ENCODE assay signal across 8 cellular contexts in the genomic region with DNA sequence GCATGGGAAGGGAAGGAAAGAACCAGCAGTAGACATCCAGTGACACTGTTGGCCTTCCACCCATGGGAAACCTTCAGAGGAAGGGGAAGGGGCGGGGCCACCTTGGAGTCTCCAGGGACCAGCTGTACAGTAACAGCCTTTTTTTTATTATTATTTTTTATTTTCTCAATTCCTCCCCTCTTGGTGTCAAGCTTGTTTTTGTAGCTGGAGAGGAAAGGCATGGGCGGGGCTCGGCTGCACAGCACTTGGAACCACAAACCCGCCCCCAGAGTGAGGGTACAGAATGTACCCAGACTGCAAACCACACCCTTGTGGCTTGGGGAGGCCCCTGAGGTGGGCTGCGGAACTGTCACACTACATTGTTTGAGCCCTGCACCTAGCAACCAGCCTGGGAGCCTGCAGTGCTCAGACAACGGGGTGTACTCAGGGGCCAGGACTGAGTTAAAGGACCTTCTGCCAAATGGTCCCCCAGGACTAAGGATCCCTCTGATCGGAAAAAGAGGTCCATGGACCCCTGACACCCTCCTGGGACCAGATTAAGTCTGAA. TPM values are rescaled to one million over a fixed set of nuclear protein-coding genes. Genes with fewer than 3 reads are reported as not detected.
A peak's percentile ranks its signal among the peaks of the same experiment; 100 is the strongest.
DNase-seq lines count a peak whose midpoint lies in the region; ATAC-seq and TF ChIP-seq lines count a peak whose summit lies in the region.

No MANE protein-coding gene starts in this region.

- CTCF ChIA-PET in PC-9 (lab: Charles Lee) = interaction anchor here (0.7 to 2.9 kb wide), 5 partner anchors 19 to 104 kb away, joined by 4 to 21 read pairs (median 19); partner anchors contain the start of genes NCBP2L and TSC22D3

- H4K20me1 ChIP-seq in PC-9 (ENCODE audit: insufficient read depth) = no peaks in the 10 kb centered on the region

- H3K9me2 ChIP-seq in PC-9 (ENCODE audit: insufficient read depth) = no peaks in the 10 kb centered on the region

- H3K4me3 Mint-ChIP-seq in activated T-helper 1 cell treated with anti-CD3 and anti-CD28 coated beads, Interleukin-12 subunit alpha, Interleukin-12 subunit beta, Interleukin-2, Interleukin-4 antibody, amounts not matched to agents 30 ng/mL and 10 ng/mL and 1 ng/mL, durations not matched to agents 14 hours and 24 hours and 36 hours = peak overlapping the region; percentile 91
- H3K4me3 Mint-ChIP-seq in glutamatergic neuron (ENCODE audit: unreplicated experiment) = no peak overlapping the region

- H3K4me1 ChIP-seq in PC-9 (replicated peaks; ENCODE audit: insufficient read depth) = peaks cover 49% of the 10 kb centered on the region

- H3K9me3 ChIP-seq in PC-9 (ENCODE audit: insufficient read depth, low read depth) = no peaks in the 10 kb centered on the region

- BruUV-seq in PC-9 (replicated peaks; lab: Mats Ljungman, UMichigan) = no TSS peak

- H3K79me2 ChIP-seq in PC-9 (ENCODE audit: low read depth) = peaks cover 19% of the 10 kb centered on the region

- intact Hi-C loops in PC-9 (cut with micrococcal nuclease; ENCODE audit: unreplicated experiment) = loop anchor here (1.0 kb wide), 2 partner anchors 43 to 101 kb away; partner anchors contain the start of gene TSC22D3
- intact Hi-C loops in activated T-helper 1 cell treated with anti-CD3 and anti-CD28 coated beads, Interleukin-12 subunit alpha, Interleukin-12 subunit beta, Interleukin-2, Interleukin-4 antibody, amounts not matched to agents 30 ng/mL and 10 ng/mL and 1 ng/mL, durations not matched to agents 14 hours and 24 hours and 36 hours (cut with micrococcal nuclease) = loop anchor here (1.0 to 5.0 kb wide), 8 partner anchors 15 to 220 kb away; partner anchors contain the start of genes MID2, NCBP2L and PRPS1

- H3K27ac ChIP-seq in PC-9 = no peak overlapping the region

- H3F3A ChIP-seq in PC-9 (ENCODE audit: insufficient read depth, low read depth) = peaks cover 25% of the 10 kb centered on the region

- ATAC-seq in GM18520 (IDR thresholded peaks at IDR 0.05; ENCODE audit: unreplicated experiment) (peak; percentile 93), HG02938 (IDR thresholded peaks at IDR 0.05; ENCODE audit: unreplicated experiment) (peak; percentile 83)

- no peak overlapping the region for H2AFZ ChIP-seq in PC-9

- H3K36me3 Mint-ChIP-seq in activated T-helper 1 cell treated with anti-CD3 and anti-CD28 coated beads, Interleukin-12 subunit alpha, Interleukin-12 subunit beta, Interleukin-2, Interleukin-4 antibody, amounts not matched to agents 30 ng/mL and 10 ng/mL and 1 ng/mL, durations not matched to agents 14 hours and 24 hours and 36 hours (ENCODE audit: low read depth) = peaks cover 1% of the 10 kb centered on the region
- H3K36me3 Mint-ChIP-seq in glutamatergic neuron (ENCODE audit: unreplicated experiment) = no peaks in the 10 kb centered on the region

- H3K4me2 ChIP-seq in PC-9 = peak overlapping the region; percentile 88

- DNase-seq in PC-9 (peak; percentile 32 to 75), glutamatergic neuron (peak; percentile 35), NCI-H1092 treated with DMSO at 0.1 percent for 48 hours (lab: John Stamatoyannopoulos, UW) (no peak), SW 1271 (lab: John Stamatoyannopoulos, UW) (no peak)
- peak; percentile 86 for DNase-seq in activated T-helper 1 cell treated with anti-CD3 and anti-CD28 coated beads, Interleukin-12 subunit alpha, Interleukin-12 subunit beta, Interleukin-2, Interleukin-4 antibody, amounts not matched to agents 30 ng/mL and 10 ng/mL and 1 ng/mL, durations not matched to agents 14 hours and 24 hours and 36 hours (ENCODE audit: low spot score)
- peak; percentile 76 to 85 (median 81) for DNase-seq in stimulated activated CD4-positive, alpha-beta T cell treated with anti-CD3 and anti-CD28 coated beads, Interleukin-12 subunit alpha, Interleukin-12 subunit beta, amount 100 ng/mL, for 48 hours (ENCODE audit: low read depth in 2 of 3, low spot score in 1 of 3)

- TF ChIP-seq CTCF in PC-9 (conservative IDR thresholded peaks at IDR 0.05) = no peak
- no peak for TF ChIP-seq CTCF in glutamatergic neuron (IDR thresholded peaks at IDR 0.05; ENCODE audit: partially characterized antibody, unreplicated experiment)

- no peaks in the 10 kb centered on the region for H3K27me3 ChIP-seq in PC-9 (ENCODE audit: insufficient read depth, low read depth)

- POLR2A ChIA-PET in PC-9 (lab: Charles Lee; ENCODE audit: unreplicated experiment) = interaction anchor here (0.7 to 1.0 kb wide), 3 partner anchors 19 to 44 kb away, joined by 5 to 11 read pairs (median 6); no protein-coding TSS in a partner anchor

- H3K9me3 Mint-ChIP-seq in activated T-helper 1 cell treated with anti-CD3 and anti-CD28 coated beads, Interleukin-12 subunit alpha, Interleukin-12 subunit beta, Interleukin-2, Interleukin-4 antibody, amounts not matched to agents 30 ng/mL and 10 ng/mL and 1 ng/mL, durations not matched to agents 14 hours and 24 hours and 36 hours = no peaks in the 10 kb centered on the region
- no peaks in the 10 kb centered on the region for H3K9me3 Mint-ChIP-seq in glutamatergic neuron (ENCODE audit: unreplicated experiment)

- H3K4me3 ChIP-seq in PC-9 = no peak overlapping the region

- peaks cover 56% of the 10 kb centered on the region for H3K4me1 Mint-ChIP-seq in activated T-helper 1 cell treated with anti-CD3 and anti-CD28 coated beads, Interleukin-12 subunit alpha, Interleukin-12 subunit beta, Interleukin-2, Interleukin-4 antibody, amounts not matched to agents 30 ng/mL and 10 ng/mL and 1 ng/mL, durations not matched to agents 14 hours and 24 hours and 36 hours (ENCODE audit: low read depth)
- H3K4me1 Mint-ChIP-seq in glutamatergic neuron (ENCODE audit: low read depth, unreplicated experiment) = peaks cover 14% of the 10 kb centered on the region

- H3K27me3 Mint-ChIP-seq in activated T-helper 1 cell treated with anti-CD3 and anti-CD28 coated beads, Interleukin-12 subunit alpha, Interleukin-12 subunit beta, Interleukin-2, Interleukin-4 antibody, amounts not matched to agents 30 ng/mL and 10 ng/mL and 1 ng/mL, durations not matched to agents 14 hours and 24 hours and 36 hours (ENCODE audit: insufficient read depth) = no peaks in the 10 kb centered on the region
- H3K27me3 Mint-ChIP-seq in glutamatergic neuron (ENCODE audit: unreplicated experiment) = peaks cover 8% of the 10 kb centered on the region

- no peaks in the 10 kb centered on the region for H3K36me3 ChIP-seq in PC-9 (ENCODE audit: low read depth)

- H3K27ac Mint-ChIP-seq in activated T-helper 1 cell treated with anti-CD3 and anti-CD28 coated beads, Interleukin-12 subunit alpha, Interleukin-12 subunit beta, Interleukin-2, Interleukin-4 antibody, amounts not matched to agents 30 ng/mL and 10 ng/mL and 1 ng/mL, durations not matched to agents 14 hours and 24 hours and 36 hours = peak overlapping the region; percentile 99
- peak overlapping the region; percentile 93 for H3K27ac Mint-ChIP-seq in glutamatergic neuron (ENCODE audit: unreplicated experiment)

RNA-seq across cellular contexts. Expression of gene PRPS1, which starts 45.7 kb away (rescaled TPM):
- 67.4 and 67.9 TPM in 2 replicates for total RNA-seq in PC-9 (2021)
- 97.9 and 101 TPM in 2 replicates for total RNA-seq in activated T-helper 1 cell treated with anti-CD3 and anti-CD28 coated beads, Interleukin-12 subunit alpha, Interleukin-12 subunit beta, Interleukin-2, Interleukin-4 antibody, amounts not matched to agents 30 ng/mL and 10 ng/mL and 1 ng/mL, durations not matched to agents 14 hours and 24 hours and 36 hours
- 31.8 TPM for total RNA-seq in glutamatergic neuron (ENCODE audit: unreplicated experiment)

Comparison
In these comparisons a context has a peak if more than half of its experiments do, and no peak if none do; other contexts are left out.
1. DNase-seq: peak in PC-9 (2 of 2), activated T-helper 1 cell treated with anti-CD3 and anti-CD28 coated beads, Interleukin-12 subunit alpha, Interleukin-12 subunit beta, Interleukin-2, Interleukin-4 antibody, amounts not matched to agents 30 ng/mL and 10 ng/mL and 1 ng/mL, durations not matched to agents 14 hours and 24 hours and 36 hours (single experiment), glutamatergic neuron (single experiment) and stimulated activated CD4-positive, alpha-beta T cell treated with anti-CD3 and anti-CD28 coated beads, Interleukin-12 subunit alpha, Interleukin-12 subunit beta, amount 100 ng/mL, for 48 hours (3 of 3); none in NCI-H1092 treated with DMSO at 0.1 percent for 48 hours (single experiment) and SW 1271 (0 of 2).